Comparison of ENCODE assay signal across 8 cellular contexts in the genomic region with DNA sequence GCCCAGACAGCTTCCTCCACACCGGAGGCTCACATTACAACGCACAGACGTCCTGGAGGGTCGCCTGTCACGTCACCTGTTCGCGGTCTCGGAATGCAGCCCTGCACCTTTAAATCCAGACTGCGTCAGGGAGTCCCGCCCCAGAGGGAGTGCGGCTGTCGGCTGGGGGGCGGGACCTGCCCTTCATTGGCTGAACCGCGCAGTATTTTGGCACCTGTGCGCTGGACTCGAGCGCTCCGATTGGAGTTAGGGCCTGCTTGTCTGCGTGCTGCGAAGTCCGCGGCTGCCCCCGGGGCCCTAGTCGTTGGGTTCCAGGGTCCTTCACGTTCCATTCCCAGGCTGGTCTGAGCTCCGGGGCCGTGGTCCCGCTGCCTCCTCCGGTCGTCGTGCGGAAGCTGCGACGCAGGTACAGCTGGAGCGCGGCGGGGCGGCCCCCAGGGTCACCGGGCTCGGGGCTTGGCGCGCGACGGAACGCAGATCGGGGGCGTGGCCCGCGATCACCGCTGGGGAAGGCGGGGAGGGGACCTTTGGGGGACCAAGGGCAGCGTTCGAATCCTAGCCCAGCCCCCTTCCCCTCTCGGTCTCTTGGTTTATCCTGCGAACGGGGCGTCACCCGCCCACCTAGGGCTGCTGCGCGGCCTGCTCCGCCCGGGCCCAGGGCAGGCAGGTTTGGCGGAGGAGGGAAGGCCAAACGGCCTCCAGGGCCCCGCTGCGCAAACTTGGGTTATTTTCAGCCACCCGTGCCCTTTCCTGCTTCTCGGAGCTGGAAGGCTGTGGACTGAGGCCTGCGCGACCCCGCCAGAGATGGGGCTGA. TPM values are rescaled to one million over a fixed set of nuclear protein-coding genes. Genes with fewer than 3 reads are reported as not detected.
A peak's percentile ranks its signal among the peaks of the same experiment; 100 is the strongest.
DNase-seq lines count a peak whose midpoint lies in the region; ATAC-seq, FAIRE-seq and TF ChIP-seq lines count a peak whose summit lies in the region.

A gene with protein sequence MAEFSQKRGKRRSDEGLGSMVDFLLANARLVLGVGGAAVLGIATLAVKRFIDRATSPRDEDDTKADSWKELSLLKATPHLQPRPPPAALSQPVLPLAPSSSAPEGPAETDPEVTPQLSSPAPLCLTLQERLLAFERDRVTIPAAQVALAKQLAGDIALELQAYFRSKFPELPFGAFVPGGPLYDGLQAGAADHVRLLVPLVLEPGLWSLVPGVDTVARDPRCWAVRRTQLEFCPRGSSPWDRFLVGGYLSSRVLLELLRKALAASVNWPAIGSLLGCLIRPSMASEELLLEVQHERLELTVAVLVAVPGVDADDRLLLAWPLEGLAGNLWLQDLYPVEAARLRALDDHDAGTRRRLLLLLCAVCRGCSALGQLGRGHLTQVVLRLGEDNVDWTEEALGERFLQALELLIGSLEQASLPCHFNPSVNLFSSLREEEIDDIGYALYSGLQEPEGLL (plus strand): TSS at position 331 of the 814 bp plus-strand sequence. CDS start 2,059 bp downstream, outside the sequence.

- peak within 1 kb of the TSS; percentile 75 to 97 (median 90) for H3K4me3 ChIP-seq in keratinocyte (ENCODE audit: control insufficient read depth in 2 of 3, extremely low read depth in 1 of 3, insufficient read depth in 2 of 3, low read depth in 1 of 3, low read length in 3 of 3)

- H3K9me3 ChIP-seq in keratinocyte (ENCODE audit: control insufficient read depth, low read depth, low read length) = no peaks in the 10 kb centered on the region

- no peaks in the 10 kb centered on the region for H3K27me3 ChIP-seq in keratinocyte (ENCODE audit: control insufficient read depth, extremely low read depth, insufficient read depth, low read length)

- peak within 1 kb of the TSS; percentile 93 for H3K9ac ChIP-seq in keratinocyte (ENCODE audit: control insufficient read depth, extremely low read depth, insufficient read depth, low read length)

- H3K27ac ChIP-seq in keratinocyte (ENCODE audit: control insufficient read depth, insufficient read depth, low read length) = peak within 1 kb of the TSS; percentile 92

- peak within 1 kb of the TSS; percentile 88 for H2AFZ ChIP-seq in keratinocyte (ENCODE audit: control insufficient read depth, low read length)

- peaks cover 44% of the 10 kb centered on the region for H3K79me2 ChIP-seq in keratinocyte (ENCODE audit: control insufficient read depth, insufficient read depth, low read length)

- peaks cover 22 to 30% of the 10 kb centered on the region in 2 experiments for H3K36me3 ChIP-seq in keratinocyte (ENCODE audit: control insufficient read depth in 2 of 2, extremely low read depth in 1 of 2, insufficient read depth in 2 of 2, low read length in 2 of 2)

- H3K9me1 ChIP-seq in keratinocyte (ENCODE audit: control insufficient read depth, extremely low read depth, insufficient read depth, low read length) = peaks cover 7% of the 10 kb centered on the region

- ATAC-seq in GM18909 (IDR thresholded peaks at IDR 0.05; ENCODE audit: poor library complexity, unreplicated experiment) (peak; percentile 81), HG03175 (IDR thresholded peaks at IDR 0.05; ENCODE audit: unreplicated experiment) (peak; percentile 85)

- peak within 1 kb of the TSS; percentile 99 for H3K4me2 ChIP-seq in keratinocyte (ENCODE audit: control insufficient read depth, extremely low read depth, insufficient read depth, low read depth, low read length)

- peaks cover 12% of the 10 kb centered on the region for H4K20me1 ChIP-seq in keratinocyte (ENCODE audit: control insufficient read depth, extremely low read depth, insufficient read depth, low read length)

- peak; percentile 26 for FAIRE-seq in keratinocyte (lab: Jason Lieb, UNC)

- dilution Hi-C loops in keratinocyte (cut with MboI; ENCODE audit: extremely low pct_ligation_motif_present, low sequenced_read_pairs) = no loop called here

- peaks cover 33% of the 10 kb centered on the region for H3K4me1 ChIP-seq in keratinocyte (ENCODE audit: control insufficient read depth, extremely low read depth, insufficient read depth, low read length)

- no peak for TF ChIP-seq CTCF in keratinocyte (optimal IDR thresholded peaks at IDR 0.05 in 1 of 3, IDR thresholded peaks at IDR 0.05 in 1 of 3, conservative IDR thresholded peaks at IDR 0.05 in 1 of 3; ENCODE audit: extremely low read depth in 1 of 3, insufficient read depth in 2 of 3, low read length in 3 of 3)

- peak; percentile 100 for DNase-seq in AG08396 (ENCODE audit: low spot score)
- peak; percentile 81 for DNase-seq in NCI-H345 treated with DMSO at 0.1 percent for 48 hours (lab: John Stamatoyannopoulos, UW; ENCODE audit: unreplicated experiment)
- peak; percentile 86 for DNase-seq in activated CD4-positive, CD25-positive, alpha-beta regulatory T cell treated with anti-CD3 and anti-CD28 coated beads, Interleukin-2, amount 50 U/mL, for 16 hours (ENCODE audit: low read depth, low spot score)
- peak; percentile 97 for DNase-seq in cerebellar cortex (ENCODE audit: low spot score)
- peak; percentile 73 for DNase-seq in keratinocyte (ENCODE audit: low read depth, low spot score)
- DNase-seq in stimulated activated CD4-positive, alpha-beta T cell treated with anti-CD3 and anti-CD28 coated beads, Interleukin-12 subunit alpha, Interleukin-12 subunit beta, amount 100 ng/mL, for 48 hours (ENCODE audit: low read depth in 2 of 3, low spot score in 1 of 3) = peak; percentile 85 to 92 (median 89)

RNA-seq across cellular contexts. Expression of the gene that starts here (rescaled TPM):
- 7.9 to 12.8 TPM (median 9.1 TPM) in 3 replicates for polyA plus RNA-seq in keratinocyte
- 5.2 TPM for polyA plus RNA-seq in keratinocyte (2011; ENCODE audit: low read depth)
- 3.8 and 9.5 TPM in 2 replicates for polyA plus RNA-seq in keratinocyte (2011; cell fraction: cytosol; rRNA removed)
- 40.0 and 41.1 TPM in 2 replicates for polyA plus RNA-seq in keratinocyte (2011; cell fraction: nucleus; rRNA removed)
- 11.2 and 12.3 TPM in 2 replicates for polyA plus RNA-seq in keratinocyte (2012; ENCODE audit: low replicate concordance)
- polyA minus RNA-seq in keratinocyte = 6.4 to 12.0 TPM (median 8.4 TPM) in 3 replicates
- polyA minus RNA-seq in keratinocyte (2011; cell fraction: cytosol; rRNA and poly(A)+ RNA removed) = 15.5 TPM
- 29.0 and 30.2 TPM in 2 replicates for polyA minus RNA-seq in keratinocyte (2011; cell fraction: nucleus; rRNA and poly(A)+ RNA removed)

Comparison
In these comparisons a context has a peak if more than half of its experiments do, and no peak if none do; other contexts are left out.
1. Peak in every context shown above with its lines: DNase-seq, ATAC-seq, H3K4me3 ChIP-seq and H3K27ac ChIP-seq.